8 cellular contexts compared by ENCODE assay signal in the genomic region with DNA sequence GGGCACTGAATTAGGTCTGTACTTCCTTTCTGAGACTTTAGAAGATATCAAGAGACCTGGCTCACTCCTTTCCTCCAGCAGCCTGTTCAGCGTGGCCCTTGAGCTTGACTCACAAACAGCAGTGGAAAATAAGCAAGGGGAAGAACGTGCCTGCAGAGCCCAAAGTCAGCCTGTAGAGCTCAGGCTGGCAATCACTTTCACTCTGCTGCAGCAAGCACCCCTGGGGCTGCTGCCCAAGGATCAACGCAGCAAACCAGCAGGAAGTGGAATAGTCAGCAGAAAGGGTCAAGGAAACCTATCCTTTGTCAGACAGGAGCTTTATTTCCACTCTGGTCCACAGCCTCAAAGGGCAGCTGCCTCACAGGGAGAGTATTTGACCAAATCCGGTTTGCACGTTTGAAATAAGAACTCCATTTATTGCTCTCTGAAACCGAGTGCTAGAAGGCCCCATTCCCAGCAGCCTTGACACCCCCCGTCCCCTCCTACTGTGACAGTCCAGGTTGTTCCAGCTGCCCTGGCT.
A peak's percentile ranks its signal among the peaks of the same experiment; 100 is the strongest.
DNase-seq lines count a peak whose midpoint lies in the region; ATAC-seq and TF ChIP-seq lines count a peak whose summit lies in the region.

No MANE protein-coding gene starts in this region.

- H3K9me3 ChIP-seq in skeletal muscle tissue (ENCODE audit: control insufficient read depth in 3 of 3, low read length in 3 of 3), result no peaks in the 10 kb centered on the region

- in situ Hi-C loops in KBM-7 (cut with MboI; ENCODE audit: low pct_unique_long_range_greater_than_20kb, low sequenced_read_pairs), result no loop called here

- H3K27me3 ChIP-seq in skeletal muscle tissue (ENCODE audit: control insufficient read depth in 3 of 3, insufficient read depth in 3 of 3, low read length in 3 of 3), result no peaks in the 10 kb centered on the region

- POLR2A ChIA-PET in AG04449 (lab: Yijun Ruan, JAX), result interaction anchor here (1.2 to 1.3 kb wide), 3 partner anchors 15 to 19 kb away, joined by 3 to 9 read pairs (median 3); no protein-coding TSS in a partner anchor

- peaks cover 2 to 21% (median 2%) of the 10 kb centered on the region in 3 donors for H3K4me1 ChIP-seq in skeletal muscle tissue (ENCODE audit: control insufficient read depth in 3 of 3, insufficient read depth in 3 of 3, low read length in 3 of 3)

- CTCF ChIA-PET in AG04449 (lab: Yijun Ruan, JAX), result interaction anchor here (0.8 to 2.0 kb wide), 7 partner anchors 8 to 139 kb away, joined by 3 to 6 read pairs (median 4); no protein-coding TSS in a partner anchor

- H3K4me3 ChIP-seq in AG04449 (ENCODE audit: low read depth, low read length) (no peak overlapping the region; the same call in 1 of the 2 replicates), skeletal muscle tissue (ENCODE audit: low read length in 3 of 3) (peak overlapping the region in 2 of 3 donors; percentile 31 to 46)

- ATAC-seq in GM19452 (IDR thresholded peaks at IDR 0.05; ENCODE audit: unreplicated experiment) (peak; percentile 26), GM19463 (IDR thresholded peaks at IDR 0.05; ENCODE audit: unreplicated experiment) (no peak)

- peak overlapping the region; percentile 79 for H3K27ac ChIP-seq in skeletal muscle tissue (ENCODE audit: low read depth, low read length)

- TF ChIP-seq CTCF in AG04449 (IDR thresholded peaks at IDR 0.05; ENCODE audit: insufficient read depth, low read length, missing control alignments), result peak; percentile 18

- no peak overlapping the region for H3K9ac ChIP-seq in skeletal muscle tissue (ENCODE audit: low read depth in 1 of 3, low read length in 3 of 3)

- no peak for DNase-seq in AG04449 (ENCODE audit: low read depth, low spot score)
- peak; percentile 59 for DNase-seq in KBM-7
- DNase-seq in activated T-cell treated with anti-CD3 and anti-CD28 coated beads for 48 hours (ENCODE audit: low read depth), result peak; percentile 47
- DNase-seq in globus pallidus (ENCODE audit: low spot score), result peak; percentile 43
- DNase-seq in GM19240 (ENCODE audit: insufficient read length, low spot score), result no peak

- no peaks in the 10 kb centered on the region for H3K36me3 ChIP-seq in skeletal muscle tissue (ENCODE audit: control insufficient read depth in 3 of 3, insufficient read depth in 3 of 3, low read length in 3 of 3)

Comparison
In these comparisons a context has a peak if more than half of its experiments do, and no peak if none do; other contexts are left out.
1. DNase-seq: peak in KBM-7 (single experiment), activated T-cell treated with anti-CD3 and anti-CD28 coated beads for 48 hours (single experiment) and globus pallidus (single experiment); none in AG04449 (single experiment) and GM19240 (single experiment).